ENCODE assay signal across 1 cellular context in the genomic region with DNA sequence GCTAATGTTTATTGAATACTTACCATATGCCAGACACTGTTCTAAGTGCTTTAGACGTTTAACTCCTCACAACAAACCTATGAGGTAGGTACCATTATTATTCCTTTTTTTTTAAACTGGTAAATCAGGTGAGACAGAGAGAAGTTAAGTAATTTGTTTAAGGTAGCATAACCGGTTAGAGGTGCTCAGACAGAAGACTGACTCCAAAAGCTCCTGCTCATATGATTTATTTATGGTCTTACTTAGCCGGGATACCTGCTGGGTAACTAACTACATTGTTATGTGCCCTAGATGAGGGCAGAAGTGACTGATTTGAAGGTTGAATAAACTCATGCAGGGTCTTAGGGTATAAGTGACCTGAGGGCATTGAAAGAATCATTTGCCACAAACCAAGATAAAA. TPM values are rescaled to one million over a fixed set of nuclear protein-coding genes. Genes with fewer than 3 reads are reported as not detected.
"Had no signal": no experiment of that assay in that cellular context is flagged by ENCODE, and none has a peak within 500 bp of the region (broad histone marks: within the 10 kb centered on the region; RNA-seq: fewer than 3 reads in every experiment).

No MANE protein-coding gene starts in this region.

RNA-seq across cellular contexts. Expression of a gene that starts 16.9 kb away (rescaled TPM):
- total RNA-seq: Right ventricle myocardium inferior had no signal
